Comparison of ENCODE assay signal across 18 cellular contexts in genomic region chr2:151803811-151804210, GRCh38. TPM values are rescaled to one million over a fixed set of nuclear protein-coding genes. Genes with fewer than 3 reads are reported as not detected.
DNase-seq lines count a peak whose midpoint lies in the region; FAIRE-seq and TF ChIP-seq lines count a peak whose summit lies in the region.
"Had no signal": no experiment of that assay in that cellular context is flagged by ENCODE, and none has a peak within 500 bp of the region (broad histone marks: within the 10 kb centered on the region; RNA-seq: fewer than 3 reads in every experiment).

No MANE protein-coding gene starts in this region.

- H3K36me3 ChIP-seq in kidney (ENCODE audit: control insufficient read depth in 1 of 2, insufficient read depth in 2 of 2, low read length in 2 of 2), result peaks cover 8 to 19% of the 10 kb centered on the region in 2 donors

- no peak overlapping the region for H3K4me3 ChIP-seq in kidney (ENCODE audit: low read length in 2 of 2)
- H3K4me3 ChIP-seq: GM23248, HAP-1 had no signal

- H3K27ac ChIP-seq in kidney (ENCODE audit: low read depth in 2 of 2, low read length in 2 of 2), result no peak overlapping the region
- H3K27ac ChIP-seq: GM23248 had no signal

- no peak for DNase-seq in RCC 7860 (ENCODE audit: low spot score)
- DNase-seq in kidney, result no peak
- no peak for DNase-seq in NOMO-1 treated with DMSO at 0.1 percent for 48 hours (lab: John Stamatoyannopoulos, UW; ENCODE audit: unreplicated experiment)
- DNase-seq in COLO668 (lab: John Stamatoyannopoulos, UW; ENCODE audit: unreplicated experiment), result no peak
- no peak for DNase-seq in activated naive CD8-positive, alpha-beta T cell treated with anti-CD3 and anti-CD28 coated beads for 36 hours
- DNase-seq: ACHN; BE2C; C1 segment of cervical spinal cord; Caco-2; CD4-positive, CD25-positive, alpha-beta regulatory T cell; CD8-positive, alpha-beta memory T cell; GDM1; GM23248 had no signal

- intact Hi-C loops in kidney (cut with DNase I), result no loop called here

- H3K27ac Mint-ChIP-seq in activated naive CD8-positive, alpha-beta T cell treated with anti-CD3 and anti-CD28 coated beads for 36 hours, result no peak overlapping the region
- H3K27ac Mint-ChIP-seq: CD4-positive, CD25-positive, alpha-beta regulatory T cell; CD8-positive, alpha-beta memory T cell had no signal

- no peaks in the 10 kb centered on the region for H3K9me3 Mint-ChIP-seq in activated naive CD8-positive, alpha-beta T cell treated with anti-CD3 and anti-CD28 coated beads for 36 hours
- H3K9me3 Mint-ChIP-seq: CD4-positive, CD25-positive, alpha-beta regulatory T cell; CD8-positive, alpha-beta memory T cell had no signal

- peaks cover 15% of the 10 kb centered on the region for H3K36me3 Mint-ChIP-seq in activated naive CD8-positive, alpha-beta T cell treated with anti-CD3 and anti-CD28 coated beads for 36 hours

- FAIRE-seq in RCC 7860 (lab: Jason Lieb, UNC), result peak; percentile 54
- FAIRE-seq in endometrium (lab: Jason Lieb, UNC), result peak; percentile 45
- FAIRE-seq in kidney (lab: Jason Lieb, UNC), result peak; percentile 94
- FAIRE-seq: D721Med, GM12892, GM18507 had no signal

- H3K27me3 Mint-ChIP-seq in activated naive CD8-positive, alpha-beta T cell treated with anti-CD3 and anti-CD28 coated beads for 36 hours, result no peaks in the 10 kb centered on the region
- H3K27me3 Mint-ChIP-seq: CD4-positive, CD25-positive, alpha-beta regulatory T cell; CD8-positive, alpha-beta memory T cell had no signal

- TF ChIP-seq CTCF in kidney (IDR thresholded peaks at IDR 0.05; ENCODE audit: borderline replicate concordance, extremely low read depth, insufficient read depth), result no peak

- H3K4me3 Mint-ChIP-seq in activated naive CD8-positive, alpha-beta T cell treated with anti-CD3 and anti-CD28 coated beads for 36 hours, result no peak overlapping the region
- H3K4me3 Mint-ChIP-seq: CD4-positive, CD25-positive, alpha-beta regulatory T cell; CD8-positive, alpha-beta memory T cell had no signal

- no peak overlapping the region for H3K9ac ChIP-seq in kidney (ENCODE audit: low read length in 2 of 2)
- H3K9ac ChIP-seq: GM23248 had no signal

- H3K4me1 ChIP-seq in kidney (ENCODE audit: control insufficient read depth in 1 of 2, insufficient read depth in 1 of 2, low read depth in 1 of 2, low read length in 2 of 2), result no peaks in the 10 kb centered on the region
- H3K4me1 ChIP-seq: BE2C, Caco-2 had no signal

- H3K9me3 ChIP-seq in kidney (ENCODE audit: control insufficient read depth in 1 of 2, low read length in 2 of 2), result no peaks in the 10 kb centered on the region
- H3K9me3 ChIP-seq: BE2C, Caco-2, HAP-1 had no signal

- H3K4me1 Mint-ChIP-seq in activated naive CD8-positive, alpha-beta T cell treated with anti-CD3 and anti-CD28 coated beads for 36 hours, result peaks cover 2% of the 10 kb centered on the region

RNA-seq across cellular contexts. Expression of gene ARL5A, which starts 24.4 kb away (rescaled TPM):
- 47.3 TPM for total RNA-seq in kidney
- polyA plus RNA-seq in kidney (ENCODE audit: insufficient read depth, low read depth, low replicate concordance), result 18.1 TPM
- 10 to 100 TPM; 81.2 to 81.7 TPM for total RNA-seq in activated naive CD8-positive, alpha-beta T cell treated with anti-CD3 and anti-CD28 coated beads for 36 hours
